13 cellular contexts compared by ENCODE assay signal in genomic region chr15:84752700-84753099, GRCh38. TPM values are rescaled to one million over a fixed set of nuclear protein-coding genes. Genes with fewer than 3 reads are reported as not detected.
DNase-seq lines count a peak whose midpoint lies in the region; ATAC-seq, FAIRE-seq and TF ChIP-seq lines count a peak whose summit lies in the region.
"Had no signal": no experiment of that assay in that cellular context is flagged by ENCODE, and none has a peak within 500 bp of the region (broad histone marks: within the 10 kb centered on the region; RNA-seq: fewer than 3 reads in every experiment).

No MANE protein-coding gene starts in this region.

- no peaks in the 10 kb centered on the region for H3K27me3 ChIP-seq in mucosa of rectum (ENCODE audit: control insufficient read depth in 2 of 2, insufficient read depth in 2 of 2, low read length in 2 of 2)

- POLR2A ChIA-PET in GM10248 (lab: Yijun Ruan, JAX): no interaction called here

- H3K4me1 Mint-ChIP-seq in activated T-helper 1 cell treated with anti-CD3 and anti-CD28 coated beads, Interleukin-12 subunit alpha, Interleukin-12 subunit beta, Interleukin-2, Interleukin-4 antibody, amounts not matched to agents 30 ng/mL and 10 ng/mL and 1 ng/mL, durations not matched to agents 14 hours and 24 hours and 36 hours (ENCODE audit: low read depth): peaks cover 48% of the 10 kb centered on the region

- H3K27ac ChIP-seq in mucosa of rectum (ENCODE audit: low read depth in 2 of 2, low read length in 2 of 2): peak overlapping the region; percentile 6 to 38

- TF ChIP-seq CTCF in cardiac fibroblast (IDR thresholded peaks at IDR 0.05; ENCODE audit: low read depth, low read length) (no peak), GM10248 (IDR thresholded peaks at IDR 0.05; ENCODE audit: control extremely low read depth, extremely low read depth, low read depth, missing control alignments) (no peak)

- H3K36me3 ChIP-seq in mucosa of rectum (ENCODE audit: control insufficient read depth in 2 of 2, insufficient read depth in 2 of 2, low read length in 2 of 2): no peaks in the 10 kb centered on the region
- H3K36me3 ChIP-seq: prostate gland had no signal

- no peaks in the 10 kb centered on the region for H3K27me3 Mint-ChIP-seq in activated T-helper 1 cell treated with anti-CD3 and anti-CD28 coated beads, Interleukin-12 subunit alpha, Interleukin-12 subunit beta, Interleukin-2, Interleukin-4 antibody, amounts not matched to agents 30 ng/mL and 10 ng/mL and 1 ng/mL, durations not matched to agents 14 hours and 24 hours and 36 hours (ENCODE audit: insufficient read depth)

- no peak overlapping the region for H3K27ac Mint-ChIP-seq in activated T-helper 1 cell treated with anti-CD3 and anti-CD28 coated beads, Interleukin-12 subunit alpha, Interleukin-12 subunit beta, Interleukin-2, Interleukin-4 antibody, amounts not matched to agents 30 ng/mL and 10 ng/mL and 1 ng/mL, durations not matched to agents 14 hours and 24 hours and 36 hours

- no peak overlapping the region for H3K4me3 Mint-ChIP-seq in activated T-helper 1 cell treated with anti-CD3 and anti-CD28 coated beads, Interleukin-12 subunit alpha, Interleukin-12 subunit beta, Interleukin-2, Interleukin-4 antibody, amounts not matched to agents 30 ng/mL and 10 ng/mL and 1 ng/mL, durations not matched to agents 14 hours and 24 hours and 36 hours

- intact Hi-C loops in left ventricle myocardium superior (cut with micrococcal nuclease) (no loop called here), cardiac septum (cut with DNase I) (no loop called here)
- intact Hi-C loops in activated T-helper 1 cell treated with anti-CD3 and anti-CD28 coated beads, Interleukin-12 subunit alpha, Interleukin-12 subunit beta, Interleukin-2, Interleukin-4 antibody, amounts not matched to agents 30 ng/mL and 10 ng/mL and 1 ng/mL, durations not matched to agents 14 hours and 24 hours and 36 hours (cut with micrococcal nuclease): no loop called here

- H3K4me3 ChIP-seq in cardiac fibroblast (replicated peaks in 1 of 2; ENCODE audit: low read depth in 2 of 2, low read length in 2 of 2): peak overlapping the region in 1 of 2 donors; percentile 1
- H3K4me3 ChIP-seq in mucosa of rectum (ENCODE audit: low read length in 2 of 2): no peak overlapping the region
- H3K4me3 ChIP-seq: prostate gland had no signal

- CTCF ChIA-PET in GM10248 (lab: Yijun Ruan, JAX): interaction anchor here (0.9 to 1.5 kb wide), 4 partner anchors 10 to 23 kb away, joined by 3 read pairs; no protein-coding TSS in a partner anchor

- H3K36me3 Mint-ChIP-seq in activated T-helper 1 cell treated with anti-CD3 and anti-CD28 coated beads, Interleukin-12 subunit alpha, Interleukin-12 subunit beta, Interleukin-2, Interleukin-4 antibody, amounts not matched to agents 30 ng/mL and 10 ng/mL and 1 ng/mL, durations not matched to agents 14 hours and 24 hours and 36 hours (ENCODE audit: low read depth): peaks cover 26% of the 10 kb centered on the region

- H3K4me1 ChIP-seq in mucosa of rectum (ENCODE audit: control insufficient read depth in 2 of 2, insufficient read depth in 2 of 2, low read length in 2 of 2): peaks cover 34 to 45% of the 10 kb centered on the region in 2 donors

- no peak for TF ChIP-seq POLR2A in GM12891 (IDR thresholded peaks at IDR 0.05; ENCODE audit: low read depth, low read length)

- H3K9me3 ChIP-seq in mucosa of rectum (ENCODE audit: control insufficient read depth in 2 of 2, low read length in 2 of 2): no peaks in the 10 kb centered on the region
- H3K9me3 ChIP-seq: prostate gland had no signal

- H3K9ac ChIP-seq in mucosa of rectum (ENCODE audit: low read depth in 1 of 2, low read length in 2 of 2): no peak overlapping the region

- no peak for FAIRE-seq in GM12891 (lab: Jason Lieb, UNC)

- H3K9me3 Mint-ChIP-seq in activated T-helper 1 cell treated with anti-CD3 and anti-CD28 coated beads, Interleukin-12 subunit alpha, Interleukin-12 subunit beta, Interleukin-2, Interleukin-4 antibody, amounts not matched to agents 30 ng/mL and 10 ng/mL and 1 ng/mL, durations not matched to agents 14 hours and 24 hours and 36 hours: no peaks in the 10 kb centered on the region

- peak; percentile 2 for ATAC-seq in left ventricle myocardium superior
- ATAC-seq: HCT116 had no signal

- DNase-seq in left ventricle myocardium superior (no peak), cardiac septum (ENCODE audit: low spot score) (no peak), cardiac fibroblast (ENCODE audit: low read depth in 2 of 2) (peak; percentile 22 to 47), GM12891 (ENCODE audit: insufficient read length, low spot score) (no peak), GM10248 (ENCODE audit: extremely low spot score) (no peak), germinal center (ENCODE audit: low spot score) (no peak)
- DNase-seq in activated T-helper 1 cell treated with anti-CD3 and anti-CD28 coated beads, Interleukin-12 subunit alpha, Interleukin-12 subunit beta, Interleukin-2, Interleukin-4 antibody, amounts not matched to agents 30 ng/mL and 10 ng/mL and 1 ng/mL, durations not matched to agents 14 hours and 24 hours and 36 hours (ENCODE audit: low spot score): no peak
- DNase-seq: activated CD4-positive, alpha-beta T cell treated with anti-CD3 and anti-CD28 coated beads, Interleukin-2, amount 50 U/mL, for 48 hours; NCI-H187 treated with DMSO at 0.1 percent for 48 hours; SHP77 had no signal

TF ChIP-seq in GM12891, 5 proteins besides CTCF, POLR2A, EP300 and RAD21:
- TF ChIP-seq POU2F2 (IDR thresholded peaks at IDR 0.05; ENCODE audit: low read depth, low read length) (no peak), TAF1 (IDR thresholded peaks at IDR 0.05; ENCODE audit: low read depth, low read length) (no peak), PAX5 (IDR thresholded peaks at IDR 0.05; ENCODE audit: insufficient read depth, low read length, severe bottlenecking) (no peak), SPI1 (IDR thresholded peaks at IDR 0.05; ENCODE audit: low read depth, low read length) (no peak), POLR2AphosphoS5 (IDR thresholded peaks at IDR 0.05; ENCODE audit: low read depth, low read length) (no peak)
TF ChIP-seq in GM12891: peak in this region for 0.

RNA-seq across cellular contexts. Expression of gene ZNF592, which starts 4.3 kb away (rescaled TPM):
- total RNA-seq in left ventricle myocardium superior (20.0 TPM), cardiac septum (25.7 TPM)
- polyA plus RNA-seq in GM12891 (2012; ENCODE audit: low read depth, missing spikeins): 7.1 TPM
- total RNA-seq in activated T-helper 1 cell treated with anti-CD3 and anti-CD28 coated beads, Interleukin-12 subunit alpha, Interleukin-12 subunit beta, Interleukin-2, Interleukin-4 antibody, amounts not matched to agents 30 ng/mL and 10 ng/mL and 1 ng/mL, durations not matched to agents 14 hours and 24 hours and 36 hours: 29.9 and 30.9 TPM in 2 replicates

RNA-seq across cellular contexts. Expression of gene SEC11A, which starts 36.8 kb away (rescaled TPM):
- total RNA-seq in left ventricle myocardium superior (94.6 TPM), cardiac septum (63.8 TPM)
- polyA plus RNA-seq in GM12891 (2012; ENCODE audit: low read depth, missing spikeins): 123 TPM
- 97.3 and 105 TPM in 2 replicates for total RNA-seq in activated T-helper 1 cell treated with anti-CD3 and anti-CD28 coated beads, Interleukin-12 subunit alpha, Interleukin-12 subunit beta, Interleukin-2, Interleukin-4 antibody, amounts not matched to agents 30 ng/mL and 10 ng/mL and 1 ng/mL, durations not matched to agents 14 hours and 24 hours and 36 hours

Comparison
In these comparisons a context has a peak if more than half of its experiments do, and no peak if none do; other contexts are left out.
1. DNase-seq: peak in cardiac fibroblast (2 of 2); none in left ventricle myocardium superior (single experiment), cardiac septum (single experiment), GM12891 (single experiment), GM10248 (single experiment), activated T-helper 1 cell treated with anti-CD3 and anti-CD28 coated beads, Interleukin-12 subunit alpha, Interleukin-12 subunit beta, Interleukin-2, Interleukin-4 antibody, amounts not matched to agents 30 ng/mL and 10 ng/mL and 1 ng/mL, durations not matched to agents 14 hours and 24 hours and 36 hours (single experiment) and germinal center (single experiment).